In genomic region chrX:149837167-149837566, GRCh38 we compare ENCODE assay signal across 28 cellular contexts. TPM values are rescaled to one million over a fixed set of nuclear protein-coding genes. Genes with fewer than 3 reads are reported as not detected.
"Had no signal": no experiment of that assay in that cellular context is flagged by ENCODE, and none has a peak within 500 bp of the region (broad histone marks: within the 10 kb centered on the region; RNA-seq: fewer than 3 reads in every experiment).

No MANE protein-coding gene starts in this region.

- H3K36me3 ChIP-seq: ascending aorta, breast epithelium, SJSA1 had no signal

- H3K4me3 ChIP-seq: ascending aorta, body of pancreas, breast epithelium, SJSA1 had no signal

- H3K27ac ChIP-seq: ascending aorta, body of pancreas, breast epithelium, SJSA1 had no signal

- H3K27me3 ChIP-seq: ascending aorta, body of pancreas, SJSA1 had no signal

- H3K9ac ChIP-seq: SK-N-SH had no signal

- H3K9me3 ChIP-seq: ascending aorta, body of pancreas, breast epithelium, SJSA1, SK-N-SH had no signal

- DNase-seq: activated B cell treated with CpG ODN at 0.5 μM for 24 hours; activated CD4-positive, alpha-beta memory T cell treated with anti-CD3 and anti-CD28 coated beads, Interleukin-2, amount 10 ng/mL, durations not matched to agents 7 days and 5 days; activated CD4-positive, alpha-beta T cell treated with anti-CD3 and anti-CD28 coated beads for 4 hours; activated CD4-positive, alpha-beta T cell treated with anti-CD3 and anti-CD28 coated beads, Interleukin-2, amount 50 U/mL, for 1 hour; activated CD4-positive, CD25-positive, alpha-beta regulatory T cell treated with anti-CD3 and anti-CD28 coated beads, Interleukin-2, amount 50 U/mL, for 72 hours; activated gamma-delta T cell; activated naive CD4-positive, alpha-beta T cell treated with Interleukin-2 at 50 U/mL for 16 hours; activated naive CD8-positive, alpha-beta T cell treated with anti-CD3 and anti-CD28 coated beads, Interleukin-2, amount 10 ng/mL, durations not matched to agents 7 days and 5 days; activated T-cell treated with anti-CD3 and anti-CD28 coated beads, Interleukin-2, amount 50 U/mL, for 24 hours; amygdala; body of pancreas; Karpas-422; KBM-7; NCI-H1048; NCI-H1105 treated with DMSO at 0.1 percent for 48 hours; NCI-H1436; NCI-H1694; NCI-H1930; NCI-H2081 treated with DMSO at 0.1 percent for 48 hours; NCI-H345; NCI-H524 treated with DMSO at 0.1 percent for 48 hours; SHP77 treated with DMSO at 0.1 percent for 48 hours; SK-N-SH had no signal

- FAIRE-seq: TTC549 had no signal

- H3K4me1 ChIP-seq: ascending aorta, body of pancreas, breast epithelium, SJSA1 had no signal

RNA-seq across cellular contexts. Expression of gene MAGEA8, which starts 43.8 kb away (rescaled TPM):
- polyA plus RNA-seq: adipose tissue had no signal

RNA-seq across cellular contexts. Expression of gene MAGEA9, which starts 55.4 kb away (rescaled TPM):
- polyA plus RNA-seq: adipose tissue, SK-N-SH had no signal
